In the genomic region with DNA sequence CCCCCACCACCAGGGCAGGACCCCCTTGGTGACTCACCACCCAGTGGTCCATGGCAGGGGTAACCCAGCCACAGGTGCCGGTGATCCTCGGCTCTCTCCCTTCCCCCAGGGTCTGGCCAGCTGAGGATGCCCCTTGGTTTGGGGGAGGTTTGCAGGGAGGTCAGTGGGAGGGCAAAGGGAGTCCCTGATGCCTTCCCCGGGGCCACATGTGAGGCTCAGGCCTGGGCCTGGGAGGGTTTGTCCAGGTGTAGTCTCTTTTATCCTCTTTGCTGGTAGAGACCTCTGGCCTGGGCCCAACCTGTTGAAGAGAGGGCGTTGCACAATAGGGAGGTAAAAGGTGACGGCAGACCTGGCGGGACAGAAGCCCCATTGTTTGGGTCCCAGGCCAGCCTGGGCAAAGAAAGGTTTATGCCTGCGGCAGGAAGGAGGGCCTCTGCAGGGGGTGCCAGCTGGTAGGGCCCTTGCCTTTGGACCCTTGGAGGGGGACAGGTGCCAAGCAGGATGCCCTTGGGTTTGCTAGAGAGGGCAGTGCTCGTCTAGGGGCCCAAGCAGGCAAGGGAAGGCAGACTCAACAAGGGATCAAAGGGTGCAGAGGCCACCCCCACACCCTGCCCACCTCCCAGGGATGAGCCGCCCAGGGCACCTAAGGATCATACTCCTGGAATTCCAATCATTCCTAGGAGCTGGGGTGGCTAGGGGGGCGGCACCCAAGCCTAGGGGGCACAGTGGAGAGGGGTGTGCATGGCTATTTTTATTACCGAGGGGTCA, we compare ENCODE assay signal across 10 cellular contexts. TPM values are rescaled to one million over a fixed set of nuclear protein-coding genes. Genes with fewer than 3 reads are reported as not detected.
DNase-seq lines count a peak whose midpoint lies in the region; ATAC-seq and TF ChIP-seq lines count a peak whose summit lies in the region.
"Had no signal": no experiment of that assay in that cellular context is flagged by ENCODE, and none has a peak within 500 bp of the region (broad histone marks: within the 10 kb centered on the region; RNA-seq: fewer than 3 reads in every experiment).

No MANE protein-coding gene starts in this region.

- no peaks in the 10 kb centered on the region for H3K4me1 Mint-ChIP-seq in activated T-cell treated with anti-CD3 and anti-CD28 coated beads, Interleukin-2, amount 50 U/mL, for 72 hours (ENCODE audit: low read depth)

- 65 to 80% (median 72%) methylated on average over 10 to 11 of the region's 11 CpGs for WGBS in spleen, 5 donors

- intact Hi-C loops in spleen (cut with DNase I; ENCODE audit: low total_unique reads): loop anchor here (10.0 kb wide), 1 partner anchor 219 kb away; no protein-coding TSS in a partner anchor

- ATAC-seq in activated T-cell treated with anti-CD3 and anti-CD28 coated beads, Interleukin-2, amount 50 U/mL, for 72 hours (replicated peaks in 1 of 2): no peak

- H3K27ac ChIP-seq in RWPE1: peak overlapping the region; percentile 92
- H3K27ac ChIP-seq in spleen: peak overlapping the region in 6 of 8 donors; percentile 63 to 92 (median 87)
- H3K27ac ChIP-seq: HL-60 had no signal

- DNase-seq in H7 (peak; percentile 75), RWPE1 (ENCODE audit: low spot score) (peak; percentile 85), kidney tubule cell (ENCODE audit: low spot score) (peak; percentile 80), spleen (no peak), GM13976 (ENCODE audit: low spot score) (no peak), GF-D8 (lab: John Stamatoyannopoulos, UW) (no peak), T-helper 9 cell (no peak)
- DNase-seq in activated T-cell treated with anti-CD3 and anti-CD28 coated beads, Interleukin-2, amount 50 U/mL, for 72 hours: no peak
- DNase-seq: NCI-H2227 treated with DMSO at 0.1 percent for 48 hours had no signal

- H3K9me3 Mint-ChIP-seq in activated T-cell treated with anti-CD3 and anti-CD28 coated beads, Interleukin-2, amount 50 U/mL, for 72 hours: no peaks in the 10 kb centered on the region

- H3K36me3 ChIP-seq in H7 (replicated peaks; ENCODE audit: control insufficient read depth, insufficient read depth, low read length): no peaks in the 10 kb centered on the region
- no peaks in the 10 kb centered on the region for H3K36me3 ChIP-seq in spleen

- in situ Hi-C loops in GM13976 (cut with MboI; ENCODE audit: low sequenced_read_pairs, unreplicated experiment): no loop called here

- H3K9me3 ChIP-seq in spleen: no peaks in the 10 kb centered on the region

- no peak overlapping the region for H3K4me3 Mint-ChIP-seq in activated T-cell treated with anti-CD3 and anti-CD28 coated beads, Interleukin-2, amount 50 U/mL, for 72 hours

- H3K36me3 Mint-ChIP-seq in activated T-cell treated with anti-CD3 and anti-CD28 coated beads, Interleukin-2, amount 50 U/mL, for 72 hours (ENCODE audit: insufficient read depth in 2 of 2): no peaks in the 10 kb centered on the region

- H3K4me3 ChIP-seq in H7 (ENCODE audit: insufficient read depth, low read depth, low read length): no peak overlapping the region
- H3K4me3 ChIP-seq in spleen: peak overlapping the region in 5 of 8 donors; percentile 52 to 77 (median 69)

- CTCF ChIA-PET in RWPE1 (lab: Yijun Ruan, JAX): no interaction called here

- H3K27ac Mint-ChIP-seq in activated T-cell treated with anti-CD3 and anti-CD28 coated beads, Interleukin-2, amount 50 U/mL, for 72 hours: no peak overlapping the region

- H3K4me1 ChIP-seq in spleen: peaks cover 18 to 67% (median 46%) of the 10 kb centered on the region in 6 donors

- POLR2A ChIA-PET in RWPE1 (lab: Yijun Ruan, JAX; ENCODE audit: low non-redundant PET): no interaction called here

- TF ChIP-seq CTCF in RWPE1 (conservative IDR thresholded peaks at IDR 0.05; ENCODE audit: low read depth) (no peak), spleen (IDR thresholded peaks at IDR 0.05 in 8 of 11, conservative IDR thresholded peaks at IDR 0.05 in 3 of 11) (no peak), GM13976 (IDR thresholded peaks at IDR 0.05; ENCODE audit: borderline replicate concordance, control extremely low read depth, extremely low read depth, insufficient read depth, missing control alignments) (no peak)

- peaks cover 5% of the 10 kb centered on the region for H3K27me3 Mint-ChIP-seq in activated T-cell treated with anti-CD3 and anti-CD28 coated beads, Interleukin-2, amount 50 U/mL, for 72 hours (ENCODE audit: low read depth)

- no peak for TF ChIP-seq POLR2A in spleen (IDR thresholded peaks at IDR 0.05)

- H3K27me3 ChIP-seq in H7 (ENCODE audit: control insufficient read depth, insufficient read depth, low read length): no peaks in the 10 kb centered on the region; the same call in 1 of the 2 replicates
- H3K27me3 ChIP-seq in spleen (replicated peaks in 1 of 7): peaks cover 0 to 31% (median 6%) of the 10 kb centered on the region in 7 donors

RNA-seq across cellular contexts. Expression of a gene that starts 0.8 kb away (rescaled TPM):
- 11.5 and 14.2 TPM in 2 replicates for total RNA-seq in H7 (2014; rRNA removed; shearing (Covaris generic))
- total RNA-seq in spleen: 100 to 1,000 TPM; 124 to 393 (median 243) TPM
- 10 to 100 TPM; 18.5 to 98.9 (median 38.0) TPM for polyA plus RNA-seq in spleen
- not detected for total RNA-seq in activated T-cell treated with anti-CD3 and anti-CD28 coated beads, Interleukin-2, amount 50 U/mL, for 72 hours

RNA-seq across cellular contexts. Expression of a gene that starts 41.9 kb away (rescaled TPM):
- not detected in 2 replicates for total RNA-seq in H7 (2014; rRNA removed; shearing (Covaris generic))
- total RNA-seq in spleen: not detected
- under 1 TPM in 1 of 3 donors, not detected in 2; 0.06 TPM for polyA plus RNA-seq in spleen
- not detected for total RNA-seq in activated T-cell treated with anti-CD3 and anti-CD28 coated beads, Interleukin-2, amount 50 U/mL, for 72 hours

Comparison
In these comparisons a context has a peak if more than half of its experiments do, and no peak if none do; other contexts are left out.
1. DNase-seq: peak in H7 (single experiment), RWPE1 (single experiment) and kidney tubule cell (single experiment); none in spleen (single experiment), GM13976 (single experiment), activated T-cell treated with anti-CD3 and anti-CD28 coated beads, Interleukin-2, amount 50 U/mL, for 72 hours (0 of 2), GF-D8 (single experiment) and T-helper 9 cell (single experiment).
2. RNA of a gene that starts 0.8 kb away (total RNA-seq): 124 to 393 TPM in spleen and 11.5 to 14.2 TPM in H7; not detected in activated T-cell treated with anti-CD3 and anti-CD28 coated beads, Interleukin-2, amount 50 U/mL, for 72 hours; every median in the first group is over 10 times any median in the second.